ENCODE assay signal across 17 cellular contexts in the genomic region with DNA sequence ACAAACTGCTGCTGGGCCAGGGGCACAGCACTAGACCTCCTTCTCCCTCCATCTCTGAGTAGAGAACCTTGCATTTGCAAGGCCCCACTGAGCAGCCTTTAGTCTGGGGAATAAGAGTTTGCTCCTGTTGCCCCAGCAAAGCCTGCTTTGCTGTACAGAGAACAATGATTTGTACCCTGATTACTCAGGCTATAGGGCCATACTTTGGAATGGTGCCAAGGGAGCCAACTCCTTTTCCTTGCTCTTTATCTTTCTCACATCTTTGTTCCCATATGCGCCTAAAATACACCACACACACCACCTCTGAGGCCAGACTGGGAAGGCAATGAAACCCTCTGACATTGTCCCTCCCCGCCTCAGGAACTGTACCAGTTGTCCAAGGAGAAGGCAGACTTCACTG. TPM values are rescaled to one million over a fixed set of nuclear protein-coding genes. Genes with fewer than 3 reads are reported as not detected.
DNase-seq lines count a peak whose midpoint lies in the region; ATAC-seq and TF ChIP-seq lines count a peak whose summit lies in the region.
"Had no signal": no experiment of that assay in that cellular context is flagged by ENCODE, and none has a peak within 500 bp of the region (broad histone marks: within the 10 kb centered on the region; RNA-seq: fewer than 3 reads in every experiment).

No MANE protein-coding gene starts in this region.

- intact Hi-C loops in CD8-positive, alpha-beta T cell (cut with DNase I, micrococcal nuclease) = no loop called here

- POLR2A ChIA-PET in CD8-positive, alpha-beta T cell (lab: Charles Lee) = no interaction called here
- POLR2A ChIA-PET in T-cell (lab: Charles Lee) = no interaction called here

- H3K9me3 ChIP-seq in CD8-positive, alpha-beta T cell (ENCODE audit: low read length) = no peaks in the 10 kb centered on the region
- no peaks in the 10 kb centered on the region for H3K9me3 ChIP-seq in endodermal cell (ENCODE audit: control insufficient read depth, low read length)
- H3K9me3 ChIP-seq: MG63 had no signal

- H3K4me1 Mint-ChIP-seq in CD8-positive, alpha-beta T cell (ENCODE audit: low read depth) = peaks cover 5% of the 10 kb centered on the region
- H3K4me1 Mint-ChIP-seq in T-cell = peaks cover 6 to 7% (median 6%) of the 10 kb centered on the region in 3 donors
- H3K4me1 Mint-ChIP-seq in endodermal cell = no peaks in the 10 kb centered on the region
- no peaks in the 10 kb centered on the region for H3K4me1 Mint-ChIP-seq in neural crest cell

- peak overlapping the region; percentile 60 for H3K27ac Mint-ChIP-seq in CD8-positive, alpha-beta T cell
- peak overlapping the region; percentile 58 to 83 for H3K27ac Mint-ChIP-seq in T-cell
- no peak overlapping the region for H3K27ac Mint-ChIP-seq in endodermal cell
- no peak overlapping the region for H3K27ac Mint-ChIP-seq in neural crest cell (ENCODE audit: unreplicated experiment)
- H3K27ac Mint-ChIP-seq: mesothelial cell of epicardium had no signal

- no peaks in the 10 kb centered on the region for H3K9me3 Mint-ChIP-seq in CD8-positive, alpha-beta T cell
- no peaks in the 10 kb centered on the region for H3K9me3 Mint-ChIP-seq in T-cell
- no peaks in the 10 kb centered on the region for H3K9me3 Mint-ChIP-seq in endodermal cell
- H3K9me3 Mint-ChIP-seq in neural crest cell = no peaks in the 10 kb centered on the region
- H3K9me3 Mint-ChIP-seq: mesothelial cell of epicardium had no signal

- H3K27me3 ChIP-seq in CD8-positive, alpha-beta T cell (ENCODE audit: insufficient read depth, low read length) = no peaks in the 10 kb centered on the region
- no peaks in the 10 kb centered on the region for H3K27me3 ChIP-seq in endodermal cell (ENCODE audit: control insufficient read depth, insufficient read depth, low read length, poor library complexity, severe bottlenecking)
- H3K27me3 ChIP-seq: hepatocyte, MG63 had no signal

- DNase-seq in CD8-positive, alpha-beta T cell = no peak
- DNase-seq in T-cell (no peak), endodermal cell (peak; percentile 23), neural crest cell (ENCODE audit: low read depth, low spot score) (no peak), glomerular visceral epithelial cell (ENCODE audit: extremely low spot score) (no peak), NCI-H1930 (lab: John Stamatoyannopoulos, UW) (no peak)
- DNase-seq: activated naive CD4-positive, alpha-beta T cell; cortex of kidney; MG63; NCI-H1694 treated with DMSO at 0.1 percent for 48 hours; NCI-H446 treated with DMSO at 0.1 percent for 48 hours; SHP77; stimulated activated CD4-positive, alpha-beta T cell treated with anti-CD3 and anti-CD28 coated beads, Interleukin-1b, Interleukin-23, amount 100 ng/mL, for 48 hours had no signal

- no peak for ATAC-seq in CD8-positive, alpha-beta T cell
- no peak for ATAC-seq in T-cell (replicated peaks in 1 of 4)
- ATAC-seq in GM18861 (IDR thresholded peaks at IDR 0.05; ENCODE audit: unreplicated experiment) = no peak
- ATAC-seq: GM12878 had no signal

- H3K36me3 ChIP-seq in CD8-positive, alpha-beta T cell (ENCODE audit: insufficient read depth, low read length) = peaks cover 14% of the 10 kb centered on the region
- H3K36me3 ChIP-seq in endodermal cell (ENCODE audit: control insufficient read depth, insufficient read depth, low read length) = peaks cover 83% of the 10 kb centered on the region

- no peak overlapping the region for H3K9ac ChIP-seq in endodermal cell (ENCODE audit: extremely low read depth, low read length, poor library complexity, severe bottlenecking)

- 96 to 100% methylated on average over 1 to 2 of the region's 2 CpGs for WGBS in endodermal cell (ENCODE audit: insufficient coverage in 1 of 2, insufficient read length in 1 of 2), 2 experiments

- H3K36me3 Mint-ChIP-seq in CD8-positive, alpha-beta T cell = peaks cover 68% of the 10 kb centered on the region
- H3K36me3 Mint-ChIP-seq in T-cell (peaks cover 27% of the 10 kb centered on the region), endodermal cell (ENCODE audit: low read depth) (peaks cover 80% of the 10 kb centered on the region), neural crest cell (ENCODE audit: low read depth) (peaks cover 15% of the 10 kb centered on the region)

- H3K4me1 ChIP-seq in CD8-positive, alpha-beta T cell (ENCODE audit: insufficient read depth, low read length) = no peaks in the 10 kb centered on the region
- H3K4me1 ChIP-seq in endodermal cell (ENCODE audit: control insufficient read depth, insufficient read depth, low read length) = no peaks in the 10 kb centered on the region

- no peak overlapping the region for H3K27ac ChIP-seq in CD8-positive, alpha-beta T cell (ENCODE audit: low read depth, low read length)
- H3K27ac ChIP-seq in endodermal cell (ENCODE audit: low read depth, low read length) = no peak overlapping the region
- H3K27ac ChIP-seq: hepatocyte had no signal

- no peak for TF ChIP-seq CTCF in CD8-positive, alpha-beta T cell (IDR thresholded peaks at IDR 0.05)
- TF ChIP-seq CTCF in endodermal cell (conservative IDR thresholded peaks at IDR 0.05) = no peak
- TF ChIP-seq CTCF in neural crest cell (conservative IDR thresholded peaks at IDR 0.05) = no peak

- CTCF ChIA-PET in CD8-positive, alpha-beta T cell (lab: Charles Lee) = interaction anchor here (1.1 to 12.9 kb wide), 4 partner anchors 60 to 118 kb away, joined by 3 to 145 read pairs (median 38); partner anchors contain the start of genes FNDC8, RAD51D and RFFL
- CTCF ChIA-PET in T-cell (lab: Charles Lee) = no interaction called here

- H3K4me3 Mint-ChIP-seq in CD8-positive, alpha-beta T cell = no peak overlapping the region
- H3K4me3 Mint-ChIP-seq in T-cell (no peak overlapping the region), endodermal cell (no peak overlapping the region), neural crest cell (peak overlapping the region; percentile 41)
- H3K4me3 Mint-ChIP-seq: mesothelial cell of epicardium had no signal

- H3K27me3 Mint-ChIP-seq in CD8-positive, alpha-beta T cell (ENCODE audit: low read depth) = no peaks in the 10 kb centered on the region
- H3K27me3 Mint-ChIP-seq in T-cell (no peaks in the 10 kb centered on the region), endodermal cell (ENCODE audit: insufficient read depth) (no peaks in the 10 kb centered on the region), neural crest cell (ENCODE audit: low read depth) (no peaks in the 10 kb centered on the region)

- H3K4me3 ChIP-seq in CD8-positive, alpha-beta T cell (ENCODE audit: low read depth, low read length) = no peak overlapping the region
- H3K4me3 ChIP-seq in endodermal cell (ENCODE audit: low read length) = no peak overlapping the region
- H3K4me3 ChIP-seq: GM12878, hepatocyte, MG63 had no signal

RNA-seq across cellular contexts. Expression of gene LIG3, which starts 21.2 kb away (rescaled TPM):
- 10 to 100 TPM; 43.9 to 48.0 TPM for total RNA-seq in CD8-positive, alpha-beta T cell
- total RNA-seq in T-cell = 10 to 100 TPM; 42.7 to 52.7 (median 49.8) TPM
- 100 to 1,000 TPM; 110 to 130 TPM for total RNA-seq in endodermal cell
- polyA plus RNA-seq in endodermal cell (2013, experiment 1 of 2) = 73.1 TPM
- polyA plus RNA-seq in endodermal cell (2013, experiment 2 of 2) = 55.9 TPM
- total RNA-seq in neural crest cell = 110 and 126 TPM in 2 replicates

RNA-seq across cellular contexts. Expression of gene ZNF830, which starts 40.2 kb away (rescaled TPM):
- 10 to 100 TPM; 43.6 to 45.0 TPM for total RNA-seq in CD8-positive, alpha-beta T cell
- 10 to 100 TPM; 35.4 to 42.3 (median 38.0) TPM for total RNA-seq in T-cell
- 10 to 100 TPM; 18.5 to 23.3 TPM for total RNA-seq in endodermal cell
- polyA plus RNA-seq in endodermal cell (2013, experiment 1 of 2) = 12.4 TPM
- 8.3 TPM for polyA plus RNA-seq in endodermal cell (2013, experiment 2 of 2)
- 21.2 TPM in 2 replicates for total RNA-seq in neural crest cell

RNA-seq across cellular contexts. Expression of gene CCT6B, which starts 40.3 kb away (rescaled TPM):
- 1 to 10 TPM; 4.0 to 5.9 TPM for total RNA-seq in CD8-positive, alpha-beta T cell
- total RNA-seq in T-cell (1 to 10 TPM; 1.3 to 3.2 (median 2.4) TPM), endodermal cell (1 to 10 TPM in 1 of 2 donors, under 1 TPM in 1; 0.88 to 2.8 TPM), neural crest cell (2.3 and 2.5 TPM in 2 replicates)
- 2.4 TPM for polyA plus RNA-seq in endodermal cell (2013, experiment 1 of 2)
- polyA plus RNA-seq in endodermal cell (2013, experiment 2 of 2) = 1.9 TPM

Comparison
In these comparisons a context has a peak if more than half of its experiments do, and no peak if none do; other contexts are left out.
1. H3K27ac Mint-ChIP-seq: peak in CD8-positive, alpha-beta T cell (single experiment) and T-cell (2 of 2); none in endodermal cell (single experiment) and neural crest cell (single experiment).